Comparison of ENCODE assay signal across 26 cellular contexts in the genomic region with DNA sequence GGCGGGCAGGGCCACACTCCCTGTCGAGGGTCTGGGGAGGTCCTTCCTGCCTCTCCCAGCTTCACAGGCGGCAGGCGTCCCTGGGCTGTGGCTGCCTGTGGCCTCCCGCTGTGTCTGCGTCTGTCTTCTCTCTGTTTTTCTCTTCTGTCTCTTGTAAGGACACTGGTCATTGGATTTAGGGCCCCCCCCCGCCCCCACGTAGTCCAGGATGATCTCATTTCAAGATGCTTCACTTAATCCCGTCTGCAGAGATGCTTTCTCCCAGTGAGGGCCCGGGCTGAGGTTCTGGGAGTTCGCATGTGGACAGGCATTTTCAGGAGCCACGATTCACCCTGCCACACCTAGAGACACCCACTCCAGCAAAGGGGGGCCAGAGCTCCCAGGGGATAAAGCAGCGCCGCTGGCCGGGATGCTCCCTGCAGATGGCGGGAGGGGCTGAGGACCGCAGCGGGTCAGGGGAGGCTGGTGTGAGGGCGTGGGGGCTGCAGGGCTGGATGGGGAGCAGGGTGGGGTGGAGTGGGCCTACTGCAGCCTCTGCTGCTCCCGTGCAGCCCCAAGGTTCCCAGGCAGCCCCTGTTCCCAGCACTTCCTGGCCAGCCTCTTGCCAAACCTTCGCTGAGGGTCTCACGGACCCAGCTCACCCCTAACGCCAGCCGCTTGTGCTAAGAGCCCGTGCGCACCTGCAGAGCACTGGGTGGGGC. TPM values are rescaled to one million over a fixed set of nuclear protein-coding genes. Genes with fewer than 3 reads are reported as not detected.
DNase-seq lines count a peak whose midpoint lies in the region; ATAC-seq and TF ChIP-seq lines count a peak whose summit lies in the region.
"Had no signal": no experiment of that assay in that cellular context is flagged by ENCODE, and none has a peak within 500 bp of the region (broad histone marks: within the 10 kb centered on the region; RNA-seq: fewer than 3 reads in every experiment).

No MANE protein-coding gene starts in this region.

- 55 to 64% (median 61%) methylated on average over 20 to 26 of the region's 26 CpGs for WGBS in heart left ventricle, 4 donors

- no peak for ATAC-seq in Right ventricle myocardium inferior
- ATAC-seq in heart left ventricle, result no peak
- ATAC-seq in mucosa of descending colon, result no peak
- no peak for ATAC-seq in upper lobe of right lung
- ATAC-seq: activated naive CD8-positive, alpha-beta T cell treated with anti-CD3 and anti-CD28 coated beads, Interleukin-2, amount 50 U/mL, for 24 hours; heart right ventricle; WTC11 had no signal

- H3K27me3 ChIP-seq in right atrium auricular region (no peaks in the 10 kb centered on the region), heart left ventricle (peaks cover 0 to 16% (median under 1%) of the 10 kb centered on the region in 9 donors), upper lobe of right lung (no peaks in the 10 kb centered on the region)

- H3K4me3 ChIP-seq in right atrium auricular region, result no peak overlapping the region
- H3K4me3 ChIP-seq in heart left ventricle, result no peak overlapping the region
- no peak overlapping the region for H3K4me3 ChIP-seq in mucosa of descending colon
- no peak overlapping the region for H3K4me3 ChIP-seq in upper lobe of right lung
- H3K4me3 ChIP-seq: heart right ventricle, skin epidermis had no signal

- peak; percentile 49 for DNase-seq in Right ventricle myocardium inferior (ENCODE audit: missing footprints)
- DNase-seq in right atrium auricular region (ENCODE audit: low spot score), result no peak
- peak in 3 of 5 donors; percentile 13 to 43 (median 17) for DNase-seq in heart left ventricle
- DNase-seq in mucosa of descending colon, result peak; percentile 4 to 46 (median 34)
- DNase-seq in upper lobe of right lung, result peak; percentile 61
- DNase-seq in H4 (ENCODE audit: low spot score), result no peak
- DNase-seq in NOMO-1 treated with dmso at 0.1 percent for 144 hours (lab: John Stamatoyannopoulos, UW; ENCODE audit: unreplicated experiment), result no peak
- DNase-seq in kidney tubule cell (ENCODE audit: low spot score), result no peak
- DNase-seq: activated CD4-positive, alpha-beta T cell treated with anti-CD3 and anti-CD28 coated beads, Interleukin-2, amount 50 U/mL, for 4 hours; activated CD8-positive, alpha-beta memory T cell treated with anti-CD3 and anti-CD28 coated beads, Interleukin-2, amount 50 U/mL, for 48 hours; activated naive CD8-positive, alpha-beta T cell treated with anti-CD3 and anti-CD28 coated beads, Interleukin-2, amount 50 U/mL, for 24 hours; DMS79 treated with DMSO at 0.1 percent for 48 hours; effector CD4-positive, alpha-beta T cell; Kasumi-1; NCI-H187; NCI-H2171 treated with DMSO at 0.1 percent for 48 hours; NCI-H526; stimulated activated CD4-positive, alpha-beta T cell treated with anti-CD3 and anti-CD28 coated beads, Interleukin-2, amount 100 ng/mL, for 24 hours; substantia nigra; T-helper 9 cell had no signal

- no peak for TF ChIP-seq POLR2A in heart left ventricle (IDR thresholded peaks at IDR 0.05)

- TF ChIP-seq CTCF in right atrium auricular region (IDR thresholded peaks at IDR 0.05) (no peak), heart left ventricle (IDR thresholded peaks at IDR 0.05) (no peak), mucosa of descending colon (IDR thresholded peaks at IDR 0.05) (no peak), upper lobe of right lung (IDR thresholded peaks at IDR 0.05) (no peak)

- no peaks in the 10 kb centered on the region for H3K36me3 ChIP-seq in right atrium auricular region
- no peaks in the 10 kb centered on the region for H3K36me3 ChIP-seq in heart left ventricle
- H3K36me3 ChIP-seq in mucosa of descending colon (ENCODE audit: low read depth), result no peaks in the 10 kb centered on the region
- H3K36me3 ChIP-seq in upper lobe of right lung, result no peaks in the 10 kb centered on the region
- H3K36me3 ChIP-seq: heart right ventricle had no signal

- intact Hi-C loops in Right ventricle myocardium inferior (cut with DNase I), result no loop called here
- intact Hi-C loops in heart left ventricle (cut with DNase I), result no loop called here
- intact Hi-C loops in mucosa of descending colon (cut with DNase I, micrococcal nuclease), result no loop called here
- intact Hi-C loops in upper lobe of right lung (cut with DNase I), result no loop called here

- H3K27ac ChIP-seq in right atrium auricular region (no peak overlapping the region), heart left ventricle (no peak overlapping the region), upper lobe of right lung (no peak overlapping the region)
- H3K27ac ChIP-seq: heart right ventricle, skin epidermis had no signal

- H3K9me3 ChIP-seq in right atrium auricular region (no peaks in the 10 kb centered on the region), heart left ventricle (no peaks in the 10 kb centered on the region), mucosa of descending colon (no peaks in the 10 kb centered on the region), upper lobe of right lung (no peaks in the 10 kb centered on the region)
- H3K9me3 ChIP-seq: heart right ventricle had no signal

- H3K4me1 ChIP-seq in right atrium auricular region, result no peaks in the 10 kb centered on the region
- no peaks in the 10 kb centered on the region for H3K4me1 ChIP-seq in heart left ventricle
- H3K4me1 ChIP-seq in mucosa of descending colon (ENCODE audit: low read depth), result peaks cover 49% of the 10 kb centered on the region
- no peaks in the 10 kb centered on the region for H3K4me1 ChIP-seq in upper lobe of right lung
- H3K4me1 ChIP-seq: heart right ventricle had no signal

RNA-seq across cellular contexts. Expression of gene MUC5B, which starts 12.9 kb away (rescaled TPM):
- not detected for total RNA-seq in Right ventricle myocardium inferior
- total RNA-seq in right atrium auricular region, result not detected
- not detected for total RNA-seq in heart left ventricle
- under 1 TPM in 1 of 2 donors, not detected in 1; 0.01 TPM for polyA plus RNA-seq in heart left ventricle
- 100 to 1,000 TPM; 133 to 431 (median 135) TPM for total RNA-seq in mucosa of descending colon
- total RNA-seq in upper lobe of right lung, result 1.2 TPM
- not detected in 2 replicates for total RNA-seq in H4 (2014; rRNA removed; shearing (Covaris generic))
- total RNA-seq: activated T-helper 2 cell treated with anti-CD3 and anti-CD28 coated beads, Interferon-gamma antibody, Interleukin-2, Interleukin-4, amounts not matched to agents 10 μg/mL and 5 μg/mL and 100 μg/mL, durations not matched to agents 14 hours and 24 hours and 36 hours; epithelial cell of proximal tubule; heart right ventricle had no signal
- polyA plus RNA-seq: BJ, heart right ventricle had no signal

Comparison
In these comparisons a context has a peak if more than half of its experiments do, and no peak if none do; other contexts are left out.
1. DNase-seq: peak in Right ventricle myocardium inferior (single experiment), heart left ventricle (3 of 5), mucosa of descending colon (3 of 3) and upper lobe of right lung (single experiment); none in right atrium auricular region (single experiment), H4 (single experiment), NOMO-1 treated with dmso at 0.1 percent for 144 hours (single experiment) and kidney tubule cell (single experiment).
2. RNA of gene MUC5B, which starts 12.9 kb away (total RNA-seq): 133 to 431 TPM in mucosa of descending colon; 1.2 TPM in upper lobe of right lung (single experiment), not detected in Right ventricle myocardium inferior (single experiment), not detected in right atrium auricular region, not detected in heart left ventricle and not detected in H4; every median in the first group is over 10 times any median in the second.